In the genomic region with DNA sequence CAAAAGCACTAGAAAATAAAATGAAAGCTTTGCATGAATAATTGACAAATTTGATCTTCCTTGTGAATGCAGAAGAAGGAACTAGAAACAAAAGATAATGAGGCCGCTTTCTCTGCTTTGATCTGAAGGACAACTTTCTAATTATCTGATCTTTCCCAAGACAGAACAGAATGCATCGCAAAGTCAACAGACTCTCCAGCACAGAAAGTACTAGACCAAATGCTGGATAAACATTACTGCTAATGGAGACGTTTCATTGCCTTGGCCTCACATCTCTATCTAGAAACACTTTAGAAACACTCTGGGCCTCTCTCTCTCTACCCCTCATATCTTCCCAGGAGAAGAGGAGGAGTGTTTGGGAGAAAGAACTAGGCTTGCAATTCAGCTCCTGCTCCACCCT, we compare ENCODE assay signal across 18 cellular contexts.
"Had no signal": no experiment of that assay in that cellular context is flagged by ENCODE, and none has a peak within 500 bp of the region (broad histone marks: within the 10 kb centered on the region; RNA-seq: fewer than 3 reads in every experiment).

No MANE protein-coding gene starts in this region.

- H3K27ac ChIP-seq: breast epithelium, gastroesophageal sphincter, neural progenitor cell, pancreas had no signal

- DNase-seq: activated CD4-positive, alpha-beta T cell treated with anti-CD3 and anti-CD28 coated beads for 1 hour; activated CD4-positive, alpha-beta T cell treated with anti-CD3 and anti-CD28 coated beads, Interleukin-2, amount 50 U/mL, for 4 hours; activated naive CD4-positive, alpha-beta T cell; activated naive CD8-positive, alpha-beta T cell treated with anti-CD3 and anti-CD28 coated beads, Interleukin-2, amount 10 ng/mL, durations not matched to agents 7 days and 5 days; activated T-cell treated with anti-CD3 and anti-CD28 coated beads for 4 hours; anterior cingulate cortex; dorsolateral prefrontal cortex; endodermal cell; islet precursor cell; naive B cell; pancreas; stimulated activated CD4-positive, alpha-beta T cell treated with anti-CD3 and anti-CD28 coated beads, Interleukin-2, amount 100 ng/mL, for 48 hours; stimulated activated naive B cell treated with anti-CD40 and anti-IgM and Interleukin-4, amounts not matched to agents 10 μg/mL and 1 μg/mL and 100 μg/mL, for 72 hours; T-helper 9 cell had no signal

- H3K9me3 ChIP-seq: breast epithelium, gastroesophageal sphincter, pancreas had no signal

- H3K4me3 ChIP-seq: breast epithelium, dorsolateral prefrontal cortex, gastroesophageal sphincter, lung, neural progenitor cell, pancreas had no signal

- H3K4me2 ChIP-seq: neural progenitor cell had no signal

- H3K9ac ChIP-seq: neural progenitor cell had no signal

- ATAC-seq: gastroesophageal sphincter; stimulated activated naive B cell treated with anti-CD40 and anti-IgM and Interleukin-4, amounts not matched to agents 10 μg/mL and 1 μg/mL and 100 μg/mL, for 72 hours had no signal

- H3K36me3 ChIP-seq: breast epithelium, gastroesophageal sphincter, neural progenitor cell, pancreas had no signal

- H3K27me3 ChIP-seq: breast epithelium, dorsolateral prefrontal cortex, gastroesophageal sphincter, neural progenitor cell, pancreas had no signal

- H3K4me1 ChIP-seq: breast epithelium, neural progenitor cell had no signal
